1 cellular context compared by ENCODE assay signal in the genomic region with DNA sequence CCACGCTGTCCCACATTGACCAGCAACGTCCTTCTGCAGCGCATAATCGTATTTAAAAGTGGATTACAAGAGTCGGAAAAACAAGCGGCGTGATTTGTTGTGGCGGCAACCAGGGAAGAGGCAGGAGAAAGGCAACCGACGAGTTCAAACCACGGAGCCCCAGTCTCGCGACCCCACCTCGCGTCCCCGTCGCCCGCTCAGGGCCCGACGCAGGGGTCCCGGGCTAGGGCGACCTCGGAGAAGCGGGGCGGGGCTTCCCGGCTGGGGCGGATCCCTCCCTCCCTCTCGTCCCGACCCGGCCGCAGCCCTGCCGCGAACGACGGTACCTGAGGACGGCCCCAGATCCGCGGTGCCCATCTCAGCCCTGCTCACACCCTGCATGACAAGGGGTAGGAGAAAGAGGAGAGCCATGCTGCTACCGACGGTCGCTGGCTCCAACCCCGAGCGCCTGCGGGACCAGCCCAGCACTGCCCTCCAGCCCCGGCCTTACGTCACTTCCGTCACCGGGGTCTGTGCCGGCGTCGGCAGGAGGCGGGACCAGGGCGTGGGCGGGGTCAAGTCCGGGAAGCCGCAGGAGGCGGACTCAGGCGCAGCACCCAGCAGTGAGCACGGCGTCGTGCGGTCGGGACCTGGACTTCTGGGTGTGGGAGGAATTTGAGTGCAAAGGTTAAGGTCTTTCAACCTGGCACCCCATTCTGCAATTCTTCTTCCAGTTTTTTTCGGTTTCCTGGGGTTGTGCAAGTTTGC.
TF ChIP-seq lines count a peak whose summit lies in the region.

IFNGR1 (minus strand) TSS at position 469 of the 747 bp plus-strand sequence; CDS start at position 411, 58 bp downstream.

TF ChIP-seq in GM12878, 131 proteins besides CTCF, POLR2A, EP300 and RAD21 (continued from another document):
- TF ChIP-seq, protein P1, sequence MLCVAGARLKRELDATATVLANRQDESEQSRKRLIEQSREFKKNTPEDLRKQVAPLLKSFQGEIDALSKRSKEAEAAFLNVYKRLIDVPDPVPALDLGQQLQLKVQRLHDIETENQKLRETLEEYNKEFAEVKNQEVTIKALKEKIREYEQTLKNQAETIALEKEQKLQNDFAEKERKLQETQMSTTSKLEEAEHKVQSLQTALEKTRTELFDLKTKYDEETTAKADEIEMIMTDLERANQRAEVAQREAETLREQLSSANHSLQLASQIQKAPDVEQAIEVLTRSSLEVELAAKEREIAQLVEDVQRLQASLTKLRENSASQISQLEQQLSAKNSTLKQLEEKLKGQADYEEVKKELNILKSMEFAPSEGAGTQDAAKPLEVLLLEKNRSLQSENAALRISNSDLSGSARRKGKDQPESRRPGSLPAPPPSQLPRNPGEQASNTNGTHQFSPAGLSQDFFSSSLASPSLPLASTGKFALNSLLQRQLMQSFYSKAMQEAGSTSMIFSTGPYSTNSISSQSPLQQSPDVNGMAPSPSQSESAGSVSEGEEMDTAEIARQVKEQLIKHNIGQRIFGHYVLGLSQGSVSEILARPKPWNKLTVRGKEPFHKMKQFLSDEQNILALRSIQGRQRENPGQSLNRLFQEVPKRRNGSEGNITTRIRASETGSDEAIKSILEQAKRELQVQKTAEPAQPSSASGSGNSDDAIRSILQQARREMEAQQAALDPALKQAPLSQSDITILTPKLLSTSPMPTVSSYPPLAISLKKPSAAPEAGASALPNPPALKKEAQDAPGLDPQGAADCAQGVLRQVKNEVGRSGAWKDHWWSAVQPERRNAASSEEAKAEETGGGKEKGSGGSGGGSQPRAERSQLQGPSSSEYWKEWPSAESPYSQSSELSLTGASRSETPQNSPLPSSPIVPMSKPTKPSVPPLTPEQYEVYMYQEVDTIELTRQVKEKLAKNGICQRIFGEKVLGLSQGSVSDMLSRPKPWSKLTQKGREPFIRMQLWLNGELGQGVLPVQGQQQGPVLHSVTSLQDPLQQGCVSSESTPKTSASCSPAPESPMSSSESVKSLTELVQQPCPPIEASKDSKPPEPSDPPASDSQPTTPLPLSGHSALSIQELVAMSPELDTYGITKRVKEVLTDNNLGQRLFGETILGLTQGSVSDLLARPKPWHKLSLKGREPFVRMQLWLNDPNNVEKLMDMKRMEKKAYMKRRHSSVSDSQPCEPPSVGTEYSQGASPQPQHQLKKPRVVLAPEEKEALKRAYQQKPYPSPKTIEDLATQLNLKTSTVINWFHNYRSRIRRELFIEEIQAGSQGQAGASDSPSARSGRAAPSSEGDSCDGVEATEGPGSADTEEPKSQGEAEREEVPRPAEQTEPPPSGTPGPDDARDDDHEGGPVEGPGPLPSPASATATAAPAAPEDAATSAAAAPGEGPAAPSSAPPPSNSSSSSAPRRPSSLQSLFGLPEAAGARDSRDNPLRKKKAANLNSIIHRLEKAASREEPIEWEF (IDR thresholded peaks at IDR 0.05; ENCODE audit: insufficient replicate concordance, low read depth, low read length) = no peak
- TF ChIP-seq, protein P2, sequence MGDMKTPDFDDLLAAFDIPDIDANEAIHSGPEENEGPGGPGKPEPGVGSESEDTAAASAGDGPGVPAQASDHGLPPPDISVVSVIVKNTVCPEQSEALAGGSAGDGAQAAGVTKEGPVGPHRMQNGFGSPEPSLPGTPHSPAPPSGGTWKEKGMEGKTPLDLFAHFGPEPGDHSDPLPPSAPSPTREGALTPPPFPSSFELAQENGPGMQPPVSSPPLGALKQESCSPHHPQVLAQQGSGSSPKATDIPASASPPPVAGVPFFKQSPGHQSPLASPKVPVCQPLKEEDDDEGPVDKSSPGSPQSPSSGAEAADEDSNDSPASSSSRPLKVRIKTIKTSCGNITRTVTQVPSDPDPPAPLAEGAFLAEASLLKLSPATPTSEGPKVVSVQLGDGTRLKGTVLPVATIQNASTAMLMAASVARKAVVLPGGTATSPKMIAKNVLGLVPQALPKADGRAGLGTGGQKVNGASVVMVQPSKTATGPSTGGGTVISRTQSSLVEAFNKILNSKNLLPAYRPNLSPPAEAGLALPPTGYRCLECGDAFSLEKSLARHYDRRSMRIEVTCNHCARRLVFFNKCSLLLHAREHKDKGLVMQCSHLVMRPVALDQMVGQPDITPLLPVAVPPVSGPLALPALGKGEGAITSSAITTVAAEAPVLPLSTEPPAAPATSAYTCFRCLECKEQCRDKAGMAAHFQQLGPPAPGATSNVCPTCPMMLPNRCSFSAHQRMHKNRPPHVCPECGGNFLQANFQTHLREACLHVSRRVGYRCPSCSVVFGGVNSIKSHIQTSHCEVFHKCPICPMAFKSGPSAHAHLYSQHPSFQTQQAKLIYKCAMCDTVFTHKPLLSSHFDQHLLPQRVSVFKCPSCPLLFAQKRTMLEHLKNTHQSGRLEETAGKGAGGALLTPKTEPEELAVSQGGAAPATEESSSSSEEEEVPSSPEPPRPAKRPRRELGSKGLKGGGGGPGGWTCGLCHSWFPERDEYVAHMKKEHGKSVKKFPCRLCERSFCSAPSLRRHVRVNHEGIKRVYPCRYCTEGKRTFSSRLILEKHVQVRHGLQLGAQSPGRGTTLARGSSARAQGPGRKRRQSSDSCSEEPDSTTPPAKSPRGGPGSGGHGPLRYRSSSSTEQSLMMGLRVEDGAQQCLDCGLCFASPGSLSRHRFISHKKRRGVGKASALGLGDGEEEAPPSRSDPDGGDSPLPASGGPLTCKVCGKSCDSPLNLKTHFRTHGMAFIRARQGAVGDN (IDR thresholded peaks at IDR 0.05) = peak; percentile 69
- peak; percentile 73; the same call in 1 of the 2 replicates for TF ChIP-seq DPF2 (IDR thresholded peaks at IDR 0.05)
- peak; percentile 84 for TF ChIP-seq POLR2AphosphoS5 (IDR thresholded peaks at IDR 0.05; ENCODE audit: low read length)
- no peak for TF ChIP-seq NFIC (IDR thresholded peaks at IDR 0.05; ENCODE audit: low read depth, low read length)
- peak; percentile 70 for TF ChIP-seq MYC (IDR thresholded peaks at IDR 0.05; ENCODE audit: insufficient read depth, insufficient read length, insufficient replicate concordance, low read length, severe bottlenecking)
- TF ChIP-seq CBFB (IDR thresholded peaks at IDR 0.05; ENCODE audit: low read depth) = peak; percentile 51; the same call in 1 of the 2 replicates
- TF ChIP-seq CREB1 (IDR thresholded peaks at IDR 0.05; ENCODE audit: low read depth) = peak; percentile 94
- TF ChIP-seq SRF (IDR thresholded peaks at IDR 0.05; ENCODE audit: low read depth in 2 of 2, low read length in 2 of 2) = 0 out of 4 replicates have a peak, but pooled peaks of 1 of the 2 experiments have one; percentile 13
- no peak for TF ChIP-seq WRNIP1 (IDR thresholded peaks at IDR 0.05; ENCODE audit: borderline replicate concordance, low read depth, low read length)
- TF ChIP-seq, protein P3, sequence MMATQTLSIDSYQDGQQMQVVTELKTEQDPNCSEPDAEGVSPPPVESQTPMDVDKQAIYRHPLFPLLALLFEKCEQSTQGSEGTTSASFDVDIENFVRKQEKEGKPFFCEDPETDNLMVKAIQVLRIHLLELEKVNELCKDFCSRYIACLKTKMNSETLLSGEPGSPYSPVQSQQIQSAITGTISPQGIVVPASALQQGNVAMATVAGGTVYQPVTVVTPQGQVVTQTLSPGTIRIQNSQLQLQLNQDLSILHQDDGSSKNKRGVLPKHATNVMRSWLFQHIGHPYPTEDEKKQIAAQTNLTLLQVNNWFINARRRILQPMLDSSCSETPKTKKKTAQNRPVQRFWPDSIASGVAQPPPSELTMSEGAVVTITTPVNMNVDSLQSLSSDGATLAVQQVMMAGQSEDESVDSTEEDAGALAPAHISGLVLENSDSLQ (IDR thresholded peaks at IDR 0.05) = peak; percentile 69
- no peak for TF ChIP-seq YY1 (IDR thresholded peaks at IDR 0.05; ENCODE audit: low read depth, low read length)
- TF ChIP-seq, protein P4, sequence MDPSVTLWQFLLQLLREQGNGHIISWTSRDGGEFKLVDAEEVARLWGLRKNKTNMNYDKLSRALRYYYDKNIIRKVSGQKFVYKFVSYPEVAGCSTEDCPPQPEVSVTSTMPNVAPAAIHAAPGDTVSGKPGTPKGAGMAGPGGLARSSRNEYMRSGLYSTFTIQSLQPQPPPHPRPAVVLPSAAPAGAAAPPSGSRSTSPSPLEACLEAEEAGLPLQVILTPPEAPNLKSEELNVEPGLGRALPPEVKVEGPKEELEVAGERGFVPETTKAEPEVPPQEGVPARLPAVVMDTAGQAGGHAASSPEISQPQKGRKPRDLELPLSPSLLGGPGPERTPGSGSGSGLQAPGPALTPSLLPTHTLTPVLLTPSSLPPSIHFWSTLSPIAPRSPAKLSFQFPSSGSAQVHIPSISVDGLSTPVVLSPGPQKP (IDR thresholded peaks at IDR 0.05; ENCODE audit: low read depth, low read length) = peak; percentile 67
- peak; percentile 80 for TF ChIP-seq SMAD1 (IDR thresholded peaks at IDR 0.05; ENCODE audit: low read depth, partially characterized antibody)
- peak; percentile 77; the same call in 1 of the 2 replicates for TF ChIP-seq ZBTB40 (IDR thresholded peaks at IDR 0.05; ENCODE audit: borderline replicate concordance)
- TF ChIP-seq, protein P5, sequence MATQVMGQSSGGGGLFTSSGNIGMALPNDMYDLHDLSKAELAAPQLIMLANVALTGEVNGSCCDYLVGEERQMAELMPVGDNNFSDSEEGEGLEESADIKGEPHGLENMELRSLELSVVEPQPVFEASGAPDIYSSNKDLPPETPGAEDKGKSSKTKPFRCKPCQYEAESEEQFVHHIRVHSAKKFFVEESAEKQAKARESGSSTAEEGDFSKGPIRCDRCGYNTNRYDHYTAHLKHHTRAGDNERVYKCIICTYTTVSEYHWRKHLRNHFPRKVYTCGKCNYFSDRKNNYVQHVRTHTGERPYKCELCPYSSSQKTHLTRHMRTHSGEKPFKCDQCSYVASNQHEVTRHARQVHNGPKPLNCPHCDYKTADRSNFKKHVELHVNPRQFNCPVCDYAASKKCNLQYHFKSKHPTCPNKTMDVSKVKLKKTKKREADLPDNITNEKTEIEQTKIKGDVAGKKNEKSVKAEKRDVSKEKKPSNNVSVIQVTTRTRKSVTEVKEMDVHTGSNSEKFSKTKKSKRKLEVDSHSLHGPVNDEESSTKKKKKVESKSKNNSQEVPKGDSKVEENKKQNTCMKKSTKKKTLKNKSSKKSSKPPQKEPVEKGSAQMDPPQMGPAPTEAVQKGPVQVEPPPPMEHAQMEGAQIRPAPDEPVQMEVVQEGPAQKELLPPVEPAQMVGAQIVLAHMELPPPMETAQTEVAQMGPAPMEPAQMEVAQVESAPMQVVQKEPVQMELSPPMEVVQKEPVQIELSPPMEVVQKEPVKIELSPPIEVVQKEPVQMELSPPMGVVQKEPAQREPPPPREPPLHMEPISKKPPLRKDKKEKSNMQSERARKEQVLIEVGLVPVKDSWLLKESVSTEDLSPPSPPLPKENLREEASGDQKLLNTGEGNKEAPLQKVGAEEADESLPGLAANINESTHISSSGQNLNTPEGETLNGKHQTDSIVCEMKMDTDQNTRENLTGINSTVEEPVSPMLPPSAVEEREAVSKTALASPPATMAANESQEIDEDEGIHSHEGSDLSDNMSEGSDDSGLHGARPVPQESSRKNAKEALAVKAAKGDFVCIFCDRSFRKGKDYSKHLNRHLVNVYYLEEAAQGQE (IDR thresholded peaks at IDR 0.05; ENCODE audit: low read depth, low read length) = 0 out of 2 replicates have a peak, but pooled peaks have one; percentile 9
- peak; percentile 34 for TF ChIP-seq RELA (IDR thresholded peaks at IDR 0.05; ENCODE audit: borderline replicate concordance, partially characterized antibody)
